ENCODE assay signal across 35 cellular contexts in genomic region chr4:182801626-182802025, GRCh38.
"Had no signal": no experiment of that assay in that cellular context is flagged by ENCODE, and none has a peak within 500 bp of the region (broad histone marks: within the 10 kb centered on the region; RNA-seq: fewer than 3 reads in every experiment).

No MANE protein-coding gene starts in this region.

- H3K27ac ChIP-seq: brain microvascular endothelial cell, PC-9, RWPE1, VCaP had no signal

- H3K36me3 ChIP-seq: brain microvascular endothelial cell, MG63 had no signal

- H3K27me3 ChIP-seq: brain microvascular endothelial cell, MG63 had no signal

- H3K4me2 ChIP-seq: PC-9 had no signal

- H3K9me3 Mint-ChIP-seq: activated B cell treated with CpG ODN at 0.5 μM for 24 hours; activated CD4-positive, alpha-beta memory T cell treated with anti-CD3 and anti-CD28 coated beads for 36 hours; activated naive CD4-positive, alpha-beta T cell treated with anti-CD3 and anti-CD28 coated beads for 36 hours; activated naive CD4-positive, alpha-beta T cell treated with anti-CD3 and anti-CD28 coated beads, Interleukin-2, amount 50 U/mL, for 72 hours; activated naive CD8-positive, alpha-beta T cell treated with anti-CD3 and anti-CD28 coated beads, Interleukin-2, amount 50 U/mL, for 24 hours; activated T-cell treated with anti-CD3 and anti-CD28 coated beads, Interleukin-2, amount 50 U/mL, for 4 hours; activated T-helper 1 cell treated with anti-CD3 and anti-CD28 coated beads, Interleukin-12 subunit alpha, Interleukin-12 subunit beta, Interleukin-2, Interleukin-4 antibody, amounts not matched to agents 30 ng/mL and 10 ng/mL and 1 ng/mL, durations not matched to agents 14 hours and 24 hours and 36 hours; central memory CD8-positive, alpha-beta T cell had no signal

- H3K4me1 Mint-ChIP-seq: central memory CD8-positive, alpha-beta T cell had no signal

- H3K36me3 Mint-ChIP-seq: activated CD4-positive, alpha-beta memory T cell treated with anti-CD3 and anti-CD28 coated beads for 36 hours; activated naive CD4-positive, alpha-beta T cell treated with anti-CD3 and anti-CD28 coated beads, Interleukin-2, amount 50 U/mL, for 72 hours had no signal

- H3K27me3 Mint-ChIP-seq: central memory CD8-positive, alpha-beta T cell had no signal

- H3K9me3 ChIP-seq: MG63 had no signal

- H3K4me3 Mint-ChIP-seq: activated B cell treated with CpG ODN at 0.5 μM for 24 hours; activated CD4-positive, alpha-beta memory T cell treated with anti-CD3 and anti-CD28 coated beads for 36 hours; activated naive CD4-positive, alpha-beta T cell treated with anti-CD3 and anti-CD28 coated beads for 36 hours; activated naive CD8-positive, alpha-beta T cell treated with anti-CD3 and anti-CD28 coated beads, Interleukin-2, amount 50 U/mL, for 24 hours; activated T-cell treated with anti-CD3 and anti-CD28 coated beads, Interleukin-2, amount 50 U/mL, for 4 hours; activated T-helper 1 cell treated with anti-CD3 and anti-CD28 coated beads, Interleukin-12 subunit alpha, Interleukin-12 subunit beta, Interleukin-2, Interleukin-4 antibody, amounts not matched to agents 30 ng/mL and 10 ng/mL and 1 ng/mL, durations not matched to agents 14 hours and 24 hours and 36 hours; central memory CD8-positive, alpha-beta T cell had no signal

- H3K27ac Mint-ChIP-seq: activated B cell treated with CpG ODN at 0.5 μM for 24 hours; activated CD4-positive, alpha-beta memory T cell treated with anti-CD3 and anti-CD28 coated beads for 36 hours; activated naive CD4-positive, alpha-beta T cell treated with anti-CD3 and anti-CD28 coated beads for 36 hours; activated naive CD4-positive, alpha-beta T cell treated with anti-CD3 and anti-CD28 coated beads, Interleukin-2, amount 50 U/mL, for 72 hours; activated naive CD8-positive, alpha-beta T cell treated with anti-CD3 and anti-CD28 coated beads, Interleukin-2, amount 50 U/mL, for 24 hours; activated T-helper 1 cell treated with anti-CD3 and anti-CD28 coated beads, Interleukin-12 subunit alpha, Interleukin-12 subunit beta, Interleukin-2, Interleukin-4 antibody, amounts not matched to agents 30 ng/mL and 10 ng/mL and 1 ng/mL, durations not matched to agents 14 hours and 24 hours and 36 hours had no signal

- H3K4me3 ChIP-seq: MG63, PC-9 had no signal

- DNase-seq: activated B cell treated with CpG ODN at 0.5 μM for 24 hours; activated CD4-positive, alpha-beta memory T cell treated with anti-CD3 and anti-CD28 coated beads for 36 hours; activated CD4-positive, alpha-beta T cell treated with anti-CD3 and anti-CD28 coated beads for 4 hours; activated CD4-positive, alpha-beta T cell treated with anti-CD3 and anti-CD28 coated beads, Interleukin-2, amount 50 U/mL, for 1 hour; activated CD4-positive, CD25-positive, alpha-beta regulatory T cell treated with anti-CD3 and anti-CD28 coated beads, Interleukin-2, amount 50 U/mL, for 72 hours; activated CD8-positive, alpha-beta memory T cell treated with anti-CD3 and anti-CD28 coated beads, Interleukin-2, amount 50 U/mL, for 4 hours; activated gamma-delta T cell treated with Interleukin-2 at 50 U/mL for 16 hours; activated naive CD4-positive, alpha-beta T cell treated with anti-CD3 and anti-CD28 coated beads for 36 hours; activated naive CD8-positive, alpha-beta T cell treated with anti-CD3 and anti-CD28 coated beads, Interleukin-2, amount 50 U/mL, for 24 hours; activated T-cell treated with anti-CD3 and anti-CD28 coated beads for 4 hours; activated T-cell treated with anti-CD3 and anti-CD28 coated beads, Interleukin-2, amount 50 U/mL, for 4 hours; aorta; brain microvascular endothelial cell; Kasumi-1; KG1; MG63; NCI-H1048; NCI-H1436 treated with DMSO at 0.1 percent for 48 hours; NCI-H1694 treated with DMSO at 0.1 percent for 48 hours; NCI-H2029; NCI-H345; NCI-H524 treated with DMSO at 0.1 percent for 48 hours; NCI-H748 treated with DMSO at 0.1 percent for 48 hours; NK-92 treated with Interleukin-12 subunit alpha and Interleukin-12 subunit beta, amount 100 ng/mL, for 24 hours; PC-9; Right ventricle myocardium superior; SW 1271; T-helper 1 cell; T-helper 2 cell; T-helper 9 cell had no signal
